Comparison of ENCODE assay signal across 8 cellular contexts in the genomic region with DNA sequence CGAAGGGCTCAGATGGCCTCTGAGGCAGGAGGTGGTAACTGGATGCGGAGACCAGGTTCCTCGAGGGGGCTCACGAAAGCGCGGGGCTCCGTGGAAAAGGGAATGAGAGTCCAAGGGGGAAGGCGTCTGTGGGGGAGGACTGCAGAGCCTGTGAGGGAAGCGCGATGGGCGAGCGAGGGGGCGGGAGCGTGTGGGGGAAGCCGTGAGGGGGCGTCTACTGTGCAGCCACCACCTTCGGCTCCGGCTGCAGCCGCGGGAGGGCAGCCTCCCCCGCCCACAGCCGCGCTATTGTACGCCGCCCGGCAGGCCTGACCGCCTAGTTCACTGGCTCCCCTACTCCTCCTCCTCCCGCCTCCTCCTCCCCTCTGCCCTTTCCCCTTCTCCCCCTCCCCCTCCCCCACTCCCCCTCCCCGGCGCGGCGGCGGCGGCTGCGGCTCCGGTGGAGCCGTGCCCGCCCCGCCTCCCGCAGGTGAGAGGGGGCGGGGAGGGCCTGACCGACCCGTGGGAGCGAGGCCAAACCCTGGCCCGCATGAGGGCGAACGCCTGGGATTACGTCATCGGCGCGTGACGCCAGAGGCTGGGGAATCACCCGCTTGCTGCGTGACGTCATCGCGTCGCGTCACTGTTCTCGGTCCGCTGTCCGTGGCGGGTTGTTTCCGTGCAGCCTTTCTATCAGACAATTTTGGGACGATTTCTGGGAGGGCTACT. TPM values are rescaled to one million over a fixed set of nuclear protein-coding genes. Genes with fewer than 3 reads are reported as not detected.
A peak's percentile ranks its signal among the peaks of the same experiment; 100 is the strongest.
DNase-seq lines count a peak whose midpoint lies in the region; ATAC-seq and TF ChIP-seq lines count a peak whose summit lies in the region.

A gene (minus strand): TSS at position 294 of the 708 bp plus-strand sequence. CDS start 81,574 bp downstream, outside the sequence.

- peak within 1 kb of the TSS; percentile 94 for H3K4me2 ChIP-seq in neural cell (ENCODE audit: low read length)

- ATAC-seq in GM21737 (IDR thresholded peaks at IDR 0.05; ENCODE audit: unreplicated experiment) = peak; percentile 55

- peak within 1 kb of the TSS; percentile 79 for H2AFZ ChIP-seq in neural cell (ENCODE audit: low read depth, low read length)

- DNase-seq in DMS53 treated with DMSO at 0.1 percent for 48 hours (lab: John Stamatoyannopoulos, UW; ENCODE audit: unreplicated experiment) = peak; percentile 99
- DNase-seq in RPMI8226 = peak; percentile 79
- peak; percentile 95 for DNase-seq in activated effector memory CD4-positive, alpha-beta T cell treated with anti-CD3 and anti-CD28 coated beads, Interleukin-2, amount 50 U/mL, for 16 hours
- peak; percentile 74 for DNase-seq in fibroblast of villous mesenchyme (ENCODE audit: low read depth)

- no peaks in the 10 kb centered on the region for H3K27me3 ChIP-seq in neural cell (ENCODE audit: insufficient read depth, low read depth, low read length)

- H3K27ac Mint-ChIP-seq in stimulated activated naive CD8-positive, alpha-beta T cell treated with anti-CD3 and anti-CD28 coated beads, Interleukin-15, Interleukin-2, amounts not matched to agents 100 ng/mL and 50 ng/mL, for 24 hours = peak within 1 kb of the TSS; percentile 72

- peaks cover 30% of the 10 kb centered on the region for H3K79me2 ChIP-seq in neural cell (replicated peaks; ENCODE audit: insufficient read depth, low read length)

- H3K9ac ChIP-seq in neural cell (ENCODE audit: low read length) = peak within 1 kb of the TSS; percentile 95

- TF ChIP-seq EP300 in neural cell (conservative IDR thresholded peaks at IDR 0.05; ENCODE audit: poor library complexity, severe bottlenecking) = peak; percentile 42

- H3F3A ChIP-seq in neural cell (ENCODE audit: insufficient read depth, low read length, poor library complexity, severe bottlenecking) = peaks cover 5% of the 10 kb centered on the region

- TF ChIP-seq RAD21 in neural cell (conservative IDR thresholded peaks at IDR 0.05) = peak; percentile 19

- no peaks in the 10 kb centered on the region for H4K20me1 ChIP-seq in neural cell (ENCODE audit: insufficient read depth)

- no peaks in the 10 kb centered on the region for H3K36me3 ChIP-seq in KOPT-K1 (ENCODE audit: insufficient read depth, low read length)
- H3K36me3 ChIP-seq in neural cell (ENCODE audit: insufficient read depth, low read length) = no peaks in the 10 kb centered on the region

- no peaks in the 10 kb centered on the region for H3K9me2 ChIP-seq in neural cell (ENCODE audit: insufficient read depth, low read length)

- H3K27ac ChIP-seq in KOPT-K1 (ENCODE audit: low read depth, low read length, poor library complexity, severe bottlenecking) = peak within 1 kb of the TSS; percentile 40
- H3K27ac ChIP-seq in neural cell (ENCODE audit: low read length) = peak within 1 kb of the TSS; percentile 80

- peak within 1 kb of the TSS; percentile 78 for H3K4me3 Mint-ChIP-seq in stimulated activated naive CD8-positive, alpha-beta T cell treated with anti-CD3 and anti-CD28 coated beads, Interleukin-15, Interleukin-2, amounts not matched to agents 100 ng/mL and 50 ng/mL, for 24 hours

- H3K36me3 Mint-ChIP-seq in stimulated activated naive CD8-positive, alpha-beta T cell treated with anti-CD3 and anti-CD28 coated beads, Interleukin-15, Interleukin-2, amounts not matched to agents 100 ng/mL and 50 ng/mL, for 24 hours (ENCODE audit: low read depth) = no peaks in the 10 kb centered on the region

- H3K4me3 ChIP-seq in fibroblast of villous mesenchyme (ENCODE audit: low read depth, low read length) (peak within 1 kb of the TSS; percentile 61), neural cell (ENCODE audit: low read length) (peak within 1 kb of the TSS; percentile 90)

- H3K4me1 Mint-ChIP-seq in stimulated activated naive CD8-positive, alpha-beta T cell treated with anti-CD3 and anti-CD28 coated beads, Interleukin-15, Interleukin-2, amounts not matched to agents 100 ng/mL and 50 ng/mL, for 24 hours (ENCODE audit: low read depth) = peaks cover 27% of the 10 kb centered on the region

- no peaks in the 10 kb centered on the region for H3K9me3 Mint-ChIP-seq in stimulated activated naive CD8-positive, alpha-beta T cell treated with anti-CD3 and anti-CD28 coated beads, Interleukin-15, Interleukin-2, amounts not matched to agents 100 ng/mL and 50 ng/mL, for 24 hours

- H3K27me3 Mint-ChIP-seq in stimulated activated naive CD8-positive, alpha-beta T cell treated with anti-CD3 and anti-CD28 coated beads, Interleukin-15, Interleukin-2, amounts not matched to agents 100 ng/mL and 50 ng/mL, for 24 hours = peaks cover 14% of the 10 kb centered on the region

- peak; percentile 8 for TF ChIP-seq CTCF in fibroblast of villous mesenchyme (IDR thresholded peaks at IDR 0.05; ENCODE audit: insufficient read depth, low read depth, low read length)
- TF ChIP-seq CTCF in neural cell (IDR thresholded peaks at IDR 0.05; ENCODE audit: poor library complexity, severe bottlenecking) = no peak

- H3K9me3 ChIP-seq in KOPT-K1 (ENCODE audit: insufficient read depth, low read length, poor library complexity, severe bottlenecking) = no peaks in the 10 kb centered on the region
- no peaks in the 10 kb centered on the region for H3K9me3 ChIP-seq in neural cell (ENCODE audit: low read length)

TF ChIP-seq in neural cell, 6 proteins besides CTCF, POLR2A, EP300 and RAD21:
- TF ChIP-seq POLR2AphosphoS5 (IDR thresholded peaks at IDR 0.05) (peak; percentile 66), EZH2 (IDR thresholded peaks at IDR 0.05; ENCODE audit: borderline replicate concordance, insufficient read depth, low read length, poor library complexity, severe bottlenecking) (no peak), TAF1 (IDR thresholded peaks at IDR 0.05; ENCODE audit: low read depth) (peak; percentile 20), SMC3 (conservative IDR thresholded peaks at IDR 0.05; ENCODE audit: poor library complexity) (no peak)
- TF ChIP-seq, protein P1, sequence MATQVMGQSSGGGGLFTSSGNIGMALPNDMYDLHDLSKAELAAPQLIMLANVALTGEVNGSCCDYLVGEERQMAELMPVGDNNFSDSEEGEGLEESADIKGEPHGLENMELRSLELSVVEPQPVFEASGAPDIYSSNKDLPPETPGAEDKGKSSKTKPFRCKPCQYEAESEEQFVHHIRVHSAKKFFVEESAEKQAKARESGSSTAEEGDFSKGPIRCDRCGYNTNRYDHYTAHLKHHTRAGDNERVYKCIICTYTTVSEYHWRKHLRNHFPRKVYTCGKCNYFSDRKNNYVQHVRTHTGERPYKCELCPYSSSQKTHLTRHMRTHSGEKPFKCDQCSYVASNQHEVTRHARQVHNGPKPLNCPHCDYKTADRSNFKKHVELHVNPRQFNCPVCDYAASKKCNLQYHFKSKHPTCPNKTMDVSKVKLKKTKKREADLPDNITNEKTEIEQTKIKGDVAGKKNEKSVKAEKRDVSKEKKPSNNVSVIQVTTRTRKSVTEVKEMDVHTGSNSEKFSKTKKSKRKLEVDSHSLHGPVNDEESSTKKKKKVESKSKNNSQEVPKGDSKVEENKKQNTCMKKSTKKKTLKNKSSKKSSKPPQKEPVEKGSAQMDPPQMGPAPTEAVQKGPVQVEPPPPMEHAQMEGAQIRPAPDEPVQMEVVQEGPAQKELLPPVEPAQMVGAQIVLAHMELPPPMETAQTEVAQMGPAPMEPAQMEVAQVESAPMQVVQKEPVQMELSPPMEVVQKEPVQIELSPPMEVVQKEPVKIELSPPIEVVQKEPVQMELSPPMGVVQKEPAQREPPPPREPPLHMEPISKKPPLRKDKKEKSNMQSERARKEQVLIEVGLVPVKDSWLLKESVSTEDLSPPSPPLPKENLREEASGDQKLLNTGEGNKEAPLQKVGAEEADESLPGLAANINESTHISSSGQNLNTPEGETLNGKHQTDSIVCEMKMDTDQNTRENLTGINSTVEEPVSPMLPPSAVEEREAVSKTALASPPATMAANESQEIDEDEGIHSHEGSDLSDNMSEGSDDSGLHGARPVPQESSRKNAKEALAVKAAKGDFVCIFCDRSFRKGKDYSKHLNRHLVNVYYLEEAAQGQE (IDR thresholded peaks at IDR 0.05; ENCODE audit: borderline replicate concordance) = peak; percentile 26

RNA-seq across cellular contexts. Expression of the gene that starts here (rescaled TPM):
- 68.9 and 69.1 TPM in 2 replicates for total RNA-seq in fibroblast of villous mesenchyme
- 65.2 and 83.6 TPM in 2 replicates for polyA plus RNA-seq in neural cell
- 125 and 126 TPM in 2 replicates for polyA minus RNA-seq in neural cell

Comparison
In these comparisons a context has a peak if more than half of its experiments do, and no peak if none do; other contexts are left out.
1. Peak in every context shown above with its lines: DNase-seq, ATAC-seq, H3K4me3 ChIP-seq and H3K27ac ChIP-seq.